9 cellular contexts compared by ENCODE assay signal in genomic region chr4:189090174-189090814, GRCh38.
DNase-seq lines count a peak whose midpoint lies in the region; ATAC-seq and TF ChIP-seq lines count a peak whose summit lies in the region.
"Had no signal": no experiment of that assay in that cellular context is flagged by ENCODE, and none has a peak within 500 bp of the region (broad histone marks: within the 10 kb centered on the region; RNA-seq: fewer than 3 reads in every experiment).

No MANE protein-coding gene starts in this region.

- ATAC-seq in body of pancreas (no peak), T-cell (replicated peaks in 1 of 4) (no peak)

- no peak overlapping the region for H2BK120ac ChIP-seq in mesenchymal stem cell (ENCODE audit: low read depth, low read length)

- no peak overlapping the region for H3K4me3 Mint-ChIP-seq in T-cell
- H3K4me3 Mint-ChIP-seq: activated naive CD8-positive, alpha-beta T cell had no signal

- H3K36me3 ChIP-seq in body of pancreas (replicated peaks in 1 of 2; ENCODE audit: insufficient read depth in 1 of 2, low read depth in 2 of 2) (no peaks in the 10 kb centered on the region), mesenchymal stem cell (ENCODE audit: control insufficient read depth in 1 of 2, insufficient read depth in 2 of 2, low read depth in 1 of 2, low read length in 2 of 2) (no peaks in the 10 kb centered on the region)

- H3K9me3 ChIP-seq in body of pancreas (no peaks in the 10 kb centered on the region), mesenchymal stem cell (ENCODE audit: control insufficient read depth, low read length) (no peaks in the 10 kb centered on the region)

- H3K27me3 ChIP-seq in body of pancreas: no peaks in the 10 kb centered on the region
- H3K27me3 ChIP-seq in mesenchymal stem cell (ENCODE audit: control insufficient read depth in 1 of 2, insufficient read depth in 1 of 2, low read length in 2 of 2): no peaks in the 10 kb centered on the region

- DNase-seq in Daoy (ENCODE audit: low read depth) (peak; percentile 18), LoVo (ENCODE audit: low spot score) (peak; percentile 12), body of pancreas (no peak), mesenchymal stem cell (peak; percentile 61), NCI-H1694 treated with DMSO at 0.1 percent for 48 hours (lab: John Stamatoyannopoulos, UW) (no peak), T-cell (no peak), activated T-cell treated with anti-CD3 and anti-CD28 coated beads for 4 hours (no peak)
- DNase-seq in activated effector memory CD4-positive, alpha-beta T cell treated with Interleukin-2 at 50 U/mL for 16 hours: no peak

- H3K9ac ChIP-seq in mesenchymal stem cell (ENCODE audit: low read length): no peak overlapping the region

- H4K91ac ChIP-seq in mesenchymal stem cell (ENCODE audit: low read length): no peak overlapping the region

- H3K4ac ChIP-seq in mesenchymal stem cell (ENCODE audit: low read depth in 1 of 2, low read length in 2 of 2): no peak overlapping the region

- H2AFZ ChIP-seq in mesenchymal stem cell (ENCODE audit: low read depth, low read length): no peak overlapping the region

- H3K23ac ChIP-seq in mesenchymal stem cell (ENCODE audit: low read length in 2 of 2): no peak overlapping the region

- H2BK12ac ChIP-seq in mesenchymal stem cell (ENCODE audit: low read length in 2 of 2): no peak overlapping the region

- no peak for TF ChIP-seq POLR2A in body of pancreas (IDR thresholded peaks at IDR 0.05)

- TF ChIP-seq CTCF in body of pancreas (IDR thresholded peaks at IDR 0.05): peak in 5 of 7 experiments; percentile 3 to 20 (median 13)

- H3K79me1 ChIP-seq in mesenchymal stem cell (replicated peaks; ENCODE audit: low read length, poor library complexity, severe bottlenecking): no peaks in the 10 kb centered on the region

- no peak overlapping the region for H3K4me2 ChIP-seq in mesenchymal stem cell (ENCODE audit: low read length, poor library complexity, severe bottlenecking)

- no peaks in the 10 kb centered on the region for H3K4me1 Mint-ChIP-seq in T-cell

- intact Hi-C loops in body of pancreas (cut with DNase I): no loop called here

- POLR2A ChIA-PET in T-cell (lab: Charles Lee): no interaction called here

- H3K27ac ChIP-seq in body of pancreas (no peak overlapping the region), mesenchymal stem cell (ENCODE audit: low read length, poor library complexity, severe bottlenecking) (no peak overlapping the region)

- H3K14ac ChIP-seq in mesenchymal stem cell (ENCODE audit: low read length in 2 of 2): no peak overlapping the region

- H3K9me3 Mint-ChIP-seq in T-cell: peaks cover 5 to 18% (median 12%) of the 10 kb centered on the region in 3 donors

- WGBS in body of pancreas, 2 donors: 50% methylated on average over 2 of the region's 2 CpGs
- no CpG with 5 or more reads among the region's 2 CpGs for WGBS in mesenchymal stem cell

- no peaks in the 10 kb centered on the region for H3K27me3 Mint-ChIP-seq in T-cell
- H3K27me3 Mint-ChIP-seq: activated naive CD8-positive, alpha-beta T cell had no signal

- no peak overlapping the region for H2BK5ac ChIP-seq in mesenchymal stem cell (ENCODE audit: low read depth, low read length, poor library complexity, severe bottlenecking)

- no peak overlapping the region for H4K8ac ChIP-seq in mesenchymal stem cell (ENCODE audit: low read length)

- no peak overlapping the region for H2BK15ac ChIP-seq in mesenchymal stem cell (ENCODE audit: low read depth, poor library complexity, severe bottlenecking)

- no peak overlapping the region for H3K27ac Mint-ChIP-seq in T-cell
- H3K27ac Mint-ChIP-seq: activated naive CD8-positive, alpha-beta T cell had no signal

- CTCF ChIA-PET in T-cell (lab: Charles Lee): no interaction called here

- H3K4me3 ChIP-seq in body of pancreas: no peak overlapping the region
- no peak overlapping the region for H3K4me3 ChIP-seq in mesenchymal stem cell (ENCODE audit: insufficient read depth in 1 of 2, low read depth in 1 of 2, low read length in 2 of 2)

- H3K36me3 Mint-ChIP-seq in T-cell: no peaks in the 10 kb centered on the region
- H3K36me3 Mint-ChIP-seq: activated naive CD8-positive, alpha-beta T cell had no signal

- no peak overlapping the region for H2AK5ac ChIP-seq in mesenchymal stem cell (ENCODE audit: low read length, severe bottlenecking)

- H3K18ac ChIP-seq in mesenchymal stem cell (ENCODE audit: low read depth in 1 of 2, low read length in 2 of 2): no peak overlapping the region

- H3K4me1 ChIP-seq in body of pancreas (no peaks in the 10 kb centered on the region), mesenchymal stem cell (ENCODE audit: control insufficient read depth, insufficient read depth, low read depth, low read length) (peaks cover 2% of the 10 kb centered on the region)

Comparison
In these comparisons a context has a peak if more than half of its experiments do, and no peak if none do; other contexts are left out.
1. DNase-seq: peak in Daoy (single experiment), LoVo (single experiment) and mesenchymal stem cell (single experiment); none in body of pancreas (0 of 4), NCI-H1694 treated with DMSO at 0.1 percent for 48 hours (single experiment), activated effector memory CD4-positive, alpha-beta T cell treated with Interleukin-2 at 50 U/mL for 16 hours (single experiment), T-cell (0 of 34) and activated T-cell treated with anti-CD3 and anti-CD28 coated beads for 4 hours (single experiment).